7 cellular contexts compared by ENCODE assay signal in genomic region chr2:215917953-215918620, GRCh38.
DNase-seq lines count a peak whose midpoint lies in the region; ATAC-seq lines count a peak whose summit lies in the region.

No MANE protein-coding gene starts in this region.

- in situ Hi-C loops in KBM-7 (cut with MboI; ENCODE audit: low pct_unique_long_range_greater_than_20kb, low sequenced_read_pairs), result no loop called here

- ATAC-seq in GM18868 (IDR thresholded peaks at IDR 0.05; ENCODE audit: unreplicated experiment) (peak; percentile 80), HG02571 (IDR thresholded peaks at IDR 0.05; ENCODE audit: unreplicated experiment) (peak; percentile 79), left lobe of liver (no peak)

- peak overlapping the region; percentile 39 for H3K9ac ChIP-seq in iPS-15b (ENCODE audit: low read depth, low read length)

- H3K4me3 ChIP-seq in iPS-15b (ENCODE audit: low read depth, low read length), result no peak overlapping the region

- no peaks in the 10 kb centered on the region for H3K27me3 ChIP-seq in iPS-15b (ENCODE audit: control insufficient read depth, insufficient read depth, low read length)

- peaks cover 24% of the 10 kb centered on the region for H3K4me1 ChIP-seq in iPS-15b (ENCODE audit: control insufficient read depth, insufficient read depth, low read length)

- H3K36me3 ChIP-seq in iPS-15b (ENCODE audit: control insufficient read depth, insufficient read depth, low read length), result no peaks in the 10 kb centered on the region

- H3K9me3 ChIP-seq in iPS-15b (ENCODE audit: control insufficient read depth, insufficient read depth, low read length), result no peaks in the 10 kb centered on the region

- peak; percentile 54 for DNase-seq in NCI-H345 treated with DMSO at 0.1 percent for 48 hours (lab: John Stamatoyannopoulos, UW; ENCODE audit: unreplicated experiment)
- no peak for DNase-seq in KBM-7
- no peak for DNase-seq in left lobe of liver (ENCODE audit: low spot score)
- no peak for DNase-seq in SKM-1 (lab: John Stamatoyannopoulos, UW; ENCODE audit: unreplicated experiment)
